ENCODE assay signal across 2 cellular contexts in genomic region chr16:88640039-88640495, GRCh38.
TF ChIP-seq lines count a peak whose summit lies in the region.

No MANE protein-coding gene starts in this region.

TF ChIP-seq in GM23338, 12 proteins besides CTCF, POLR2A, EP300 and RAD21:
- no peak for TF ChIP-seq POLR2AphosphoS5 (IDR thresholded peaks at IDR 0.05; ENCODE audit: low read depth)
- no peak for TF ChIP-seq CREB1 (CRISPR knock-in tag; IDR thresholded peaks at IDR 0.05; ENCODE audit: low read depth)
- TF ChIP-seq STAT1 (IDR thresholded peaks at IDR 0.05; ENCODE audit: unreplicated experiment) = no peak
- TF ChIP-seq ETS1 (IDR thresholded peaks at IDR 0.05) = no peak
- TF ChIP-seq JUNB (IDR thresholded peaks at IDR 0.05; ENCODE audit: unreplicated experiment) = no peak
- no peak for TF ChIP-seq EZH2phosphoT487 (IDR thresholded peaks at IDR 0.05; ENCODE audit: unreplicated experiment)
- TF ChIP-seq ZNF462 (CRISPR knock-in tag; IDR thresholded peaks at IDR 0.05) = no peak
- no peak for TF ChIP-seq REST (IDR thresholded peaks at IDR 0.05; ENCODE audit: unreplicated experiment)
- TF ChIP-seq ZNF114 (CRISPR knock-in tag; IDR thresholded peaks at IDR 0.05) = no peak
- TF ChIP-seq ZNF331 (CRISPR knock-in tag; IDR thresholded peaks at IDR 0.05; ENCODE audit: low read depth) = no peak
TF ChIP-seq in GM23338: peak in this region for 0.

TF ChIP-seq in GM12878, 131 proteins besides CTCF, POLR2A, EP300 and RAD21:
- 0 out of 2 replicates have a peak, but pooled peaks have one; percentile 34 for TF ChIP-seq EZH2 (IDR thresholded peaks at IDR 0.05; ENCODE audit: borderline replicate concordance, control insufficient read depth, low read depth, low read length)
- TF ChIP-seq SRF (IDR thresholded peaks at IDR 0.05; ENCODE audit: low read depth in 2 of 2, low read length in 2 of 2) = no peak
